Comparison of ENCODE assay signal across 1 cellular context in genomic region chr1:32208891-32209309, GRCh38.
TF ChIP-seq lines count a peak whose summit lies in the region.

TSS of gene DCDC2B (plus strand) at chr1:32209089. CDS start at chr1:32209094, 5 bp downstream.

TF ChIP-seq in K562, 482 proteins besides CTCF, POLR2A, EP300 and RAD21 (continued from another document):
- TF ChIP-seq, protein P1, sequence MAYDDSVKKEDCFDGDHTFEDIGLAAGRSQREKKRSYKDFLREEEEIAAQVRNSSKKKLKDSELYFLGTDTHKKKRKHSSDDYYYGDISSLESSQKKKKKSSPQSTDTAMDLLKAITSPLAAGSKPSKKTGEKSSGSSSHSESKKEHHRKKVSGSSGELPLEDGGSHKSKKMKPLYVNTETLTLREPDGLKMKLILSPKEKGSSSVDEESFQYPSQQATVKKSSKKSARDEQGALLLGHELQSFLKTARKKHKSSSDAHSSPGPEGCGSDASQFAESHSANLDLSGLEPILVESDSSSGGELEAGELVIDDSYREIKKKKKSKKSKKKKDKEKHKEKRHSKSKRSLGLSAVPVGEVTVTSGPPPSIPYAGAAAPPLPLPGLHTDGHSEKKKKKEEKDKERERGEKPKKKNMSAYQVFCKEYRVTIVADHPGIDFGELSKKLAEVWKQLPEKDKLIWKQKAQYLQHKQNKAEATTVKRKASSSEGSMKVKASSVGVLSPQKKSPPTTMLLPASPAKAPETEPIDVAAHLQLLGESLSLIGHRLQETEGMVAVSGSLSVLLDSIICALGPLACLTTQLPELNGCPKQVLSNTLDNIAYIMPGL (CRISPR knock-in tag; IDR thresholded peaks at IDR 0.05): no peak
- no peak for TF ChIP-seq ELF2 (CRISPR knock-in tag; IDR thresholded peaks at IDR 0.05)
- no peak for TF ChIP-seq MECOM (CRISPR knock-in tag; IDR thresholded peaks at IDR 0.05)
- peak; percentile 89 for TF ChIP-seq RFX1 (IDR thresholded peaks at IDR 0.05)
- TF ChIP-seq, protein P2, sequence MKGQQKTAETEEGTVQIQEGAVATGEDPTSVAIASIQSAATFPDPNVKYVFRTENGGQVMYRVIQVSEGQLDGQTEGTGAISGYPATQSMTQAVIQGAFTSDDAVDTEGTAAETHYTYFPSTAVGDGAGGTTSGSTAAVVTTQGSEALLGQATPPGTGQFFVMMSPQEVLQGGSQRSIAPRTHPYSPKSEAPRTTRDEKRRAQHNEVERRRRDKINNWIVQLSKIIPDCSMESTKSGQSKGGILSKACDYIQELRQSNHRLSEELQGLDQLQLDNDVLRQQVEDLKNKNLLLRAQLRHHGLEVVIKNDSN (CRISPR knock-in tag; IDR thresholded peaks at IDR 0.05): 0 out of 2 replicates have a peak, but pooled peaks have one; percentile 9
- no peak for TF ChIP-seq ZNF778 (CRISPR knock-in tag; IDR thresholded peaks at IDR 0.05)
- TF ChIP-seq LCOR (CRISPR knock-in tag; IDR thresholded peaks at IDR 0.05): 0 out of 2 replicates have a peak, but pooled peaks have one; percentile 49
- TF ChIP-seq, protein P3, sequence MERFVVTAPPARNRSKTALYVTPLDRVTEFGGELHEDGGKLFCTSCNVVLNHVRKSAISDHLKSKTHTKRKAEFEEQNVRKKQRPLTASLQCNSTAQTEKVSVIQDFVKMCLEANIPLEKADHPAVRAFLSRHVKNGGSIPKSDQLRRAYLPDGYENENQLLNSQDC (CRISPR knock-in tag; IDR thresholded peaks at IDR 0.05): no peak
- TF ChIP-seq EP400 (IDR thresholded peaks at IDR 0.05): no peak
- peak; percentile 14 for TF ChIP-seq POLR2B (IDR thresholded peaks at IDR 0.05; ENCODE audit: low read depth, partially characterized antibody)
- TF ChIP-seq ZNF592 (IDR thresholded peaks at IDR 0.05): no peak
- no peak for TF ChIP-seq FIP1L1 (IDR thresholded peaks at IDR 0.05; ENCODE audit: low read depth, low read length, poor library complexity, severe bottlenecking)
- no peak for TF ChIP-seq ZNF507 (tag; conservative IDR thresholded peaks at IDR 0.05)
- TF ChIP-seq NFIC (IDR thresholded peaks at IDR 0.05): peak; percentile 54
- no peak for TF ChIP-seq CTBP1 (IDR thresholded peaks at IDR 0.05; ENCODE audit: borderline replicate concordance)
- TF ChIP-seq FOXK2 (conservative IDR thresholded peaks at IDR 0.05 in 1 of 2, IDR thresholded peaks at IDR 0.05 in 1 of 2; ENCODE audit: low read depth in 2 of 2): no peak
